In genomic region chr6:40413231-40413755, GRCh38 we compare ENCODE assay signal across 1 cellular context.
TF ChIP-seq lines count a peak whose summit lies in the region.

No MANE protein-coding gene starts in this region.

TF ChIP-seq in IMR-90, 13 proteins besides CTCF, POLR2A, EP300 and RAD21:
- no peak for TF ChIP-seq RCOR1 (IDR thresholded peaks at IDR 0.05; ENCODE audit: insufficient replicate concordance, low read length)
TF ChIP-seq in IMR-90: peak in this region for 0.
